7 cellular contexts compared by ENCODE assay signal in the genomic region with DNA sequence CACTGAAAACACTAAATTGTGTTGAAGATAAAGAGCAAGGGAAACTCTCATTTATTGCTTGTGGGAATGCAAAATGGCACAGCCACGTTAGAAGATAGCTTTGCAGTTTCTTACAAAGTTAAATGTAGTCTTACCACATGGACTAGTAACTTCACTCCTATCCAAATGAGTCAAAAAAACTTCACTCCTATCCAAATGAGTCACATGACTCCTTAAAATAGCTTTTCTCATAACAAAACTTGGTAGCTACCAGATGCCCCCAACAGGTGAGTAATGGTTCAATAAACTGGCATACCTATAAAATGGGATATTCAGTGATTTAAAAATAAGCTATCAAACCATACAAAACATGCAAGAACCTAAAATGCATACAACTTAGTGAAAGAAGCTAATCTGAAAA. TPM values are rescaled to one million over a fixed set of nuclear protein-coding genes. Genes with fewer than 3 reads are reported as not detected.
DNase-seq lines count a peak whose midpoint lies in the region; ATAC-seq, FAIRE-seq and TF ChIP-seq lines count a peak whose summit lies in the region.
"Not testable (repeated sequence)": the region's sequence is repeated elsewhere in the genome, so short reads cannot be mapped to it uniquely, and the experiment has no call there.

No MANE protein-coding gene starts in this region.

- H3K9me3 Mint-ChIP-seq in CD8-positive, alpha-beta T cell; activated T-cell treated with anti-CD3 and anti-CD28 coated beads, Interleukin-2, amount 50 U/mL, for 4 hours: not testable (repeated sequence)

- H3K36me3 ChIP-seq in CD8-positive, alpha-beta T cell (ENCODE audit: insufficient read depth, low read length); RWPE2 (ENCODE audit: low read depth); GM12878 (ENCODE audit: control insufficient read depth in 2 of 2, insufficient read depth in 2 of 2, low read length in 1 of 2): not testable (repeated sequence)

- CTCF ChIA-PET in CD8-positive, alpha-beta T cell (lab: Charles Lee); GM12878 (lab: Yijun Ruan, JAX): not testable (repeated sequence)

- not testable (repeated sequence) for TF ChIP-seq EP300 in GM12878 (IDR thresholded peaks at IDR 0.05; ENCODE audit: borderline replicate concordance in 1 of 2, control insufficient read depth in 1 of 2, low read depth in 2 of 2, low read length in 2 of 2)

- in situ Hi-C loops in GM12878 (cut with MboI), result not testable (repeated sequence)

- TF ChIP-seq POLR2A in GM12878 (IDR thresholded peaks at IDR 0.05; ENCODE audit: low read depth, low read length), result not testable (repeated sequence)

- intact Hi-C loops in CD8-positive, alpha-beta T cell (cut with DNase I, micrococcal nuclease); GM12878 (cut with micrococcal nuclease; ENCODE audit: unreplicated experiment): not testable (repeated sequence)

- H3K4me3 ChIP-seq in CD8-positive, alpha-beta T cell (ENCODE audit: low read depth, low read length); RWPE2 (ENCODE audit: severe bottlenecking); GM12878: not testable (repeated sequence)

- TF ChIP-seq RAD21 in GM12878 (IDR thresholded peaks at IDR 0.05; ENCODE audit: insufficient read depth, low read depth, low read length), result not testable (repeated sequence)

- not testable (repeated sequence) for H3K27me3 ChIP-seq in CD8-positive, alpha-beta T cell (ENCODE audit: insufficient read depth, low read length); RWPE2 (ENCODE audit: insufficient read depth, poor library complexity, severe bottlenecking); GM12878 (replicated peaks in 1 of 2; ENCODE audit: control insufficient read depth in 2 of 2, insufficient read depth in 2 of 2, low read length in 1 of 2)

- not testable (repeated sequence) for H3K9me3 ChIP-seq in CD8-positive, alpha-beta T cell (ENCODE audit: low read length); RWPE2 (ENCODE audit: severe bottlenecking); GM12878 (replicated peaks; ENCODE audit: control insufficient read depth, insufficient read depth, low read length)

- peak; percentile 17 for ATAC-seq in CD8-positive, alpha-beta T cell
- ATAC-seq in HG02610 (IDR thresholded peaks at IDR 0.05; ENCODE audit: unreplicated experiment) (peak; percentile 72), RWPE2 (ENCODE audit: low read depth) (peak; percentile 38; the same call in 1 of the 3 replicates), GM12878 (peak; percentile 56)
- ATAC-seq in activated T-cell treated with anti-CD3 and anti-CD28 coated beads, Interleukin-2, amount 50 U/mL, for 4 hours, result peak; percentile 74
- ATAC-seq in stimulated activated naive CD8-positive, alpha-beta T cell treated with anti-CD3 and anti-CD28 coated beads, Interleukin-15, Interleukin-2, amounts not matched to agents 100 U/mL and 50 U/mL, for 24 hours, result peak; percentile 49

- BruUV-seq in GM12878 (replicated peaks; lab: Mats Ljungman, UMichigan), result not testable (repeated sequence)

- not testable (repeated sequence) for H3K36me3 Mint-ChIP-seq in CD8-positive, alpha-beta T cell; activated T-cell treated with anti-CD3 and anti-CD28 coated beads, Interleukin-2, amount 50 U/mL, for 4 hours (ENCODE audit: insufficient read depth)

- H3K27ac ChIP-seq in CD8-positive, alpha-beta T cell (ENCODE audit: low read depth, low read length); RWPE2 (ENCODE audit: poor library complexity, severe bottlenecking); GM12878 (ENCODE audit: control insufficient read depth, insufficient read depth): not testable (repeated sequence)

- H3K27me3 Mint-ChIP-seq in CD8-positive, alpha-beta T cell (ENCODE audit: low read depth); activated T-cell treated with anti-CD3 and anti-CD28 coated beads, Interleukin-2, amount 50 U/mL, for 4 hours (ENCODE audit: low read depth): not testable (repeated sequence)

- not testable (repeated sequence) for H4K20me1 ChIP-seq in GM12878 (ENCODE audit: control insufficient read depth, insufficient read depth)

- H3K79me2 ChIP-seq in GM12878 (ENCODE audit: control insufficient read depth, insufficient read depth, low read length), result not testable (repeated sequence)

- not testable (repeated sequence) for FAIRE-seq in GM12878 (lab: Jason Lieb, UNC)

- H3K4me3 Mint-ChIP-seq in CD8-positive, alpha-beta T cell; activated T-cell treated with anti-CD3 and anti-CD28 coated beads, Interleukin-2, amount 50 U/mL, for 4 hours: not testable (repeated sequence)

- H3K27ac Mint-ChIP-seq in CD8-positive, alpha-beta T cell, result not testable (repeated sequence)

- not testable (repeated sequence) for H2AFZ ChIP-seq in GM12878 (ENCODE audit: control insufficient read depth, low read depth, low read length)

- H3K4me2 ChIP-seq in GM12878 (ENCODE audit: control insufficient read depth, insufficient read depth), result not testable (repeated sequence)

- POLR2A ChIA-PET in CD8-positive, alpha-beta T cell (lab: Charles Lee); GM12878 (lab: Charles Lee): not testable (repeated sequence)

- RAD21 ChIA-PET in GM12878 (lab: Charles Lee; ENCODE audit: unreplicated experiment), result not testable (repeated sequence)

- no CpG with 5 or more reads among the region's 1 CpG for WGBS in GM12878 (ENCODE audit: insufficient coverage, insufficient replicate concordance, low lambda C conversion rate, missing lambda C conversion rate)

- not testable (repeated sequence) for H3K4me1 ChIP-seq in CD8-positive, alpha-beta T cell (ENCODE audit: insufficient read depth, low read length); RWPE2 (ENCODE audit: insufficient read depth, poor library complexity, severe bottlenecking); GM12878 (ENCODE audit: control insufficient read depth, insufficient read depth, low read length)

- not testable (repeated sequence) for TF ChIP-seq CTCF in CD8-positive, alpha-beta T cell (IDR thresholded peaks at IDR 0.05); RWPE2 (IDR thresholded peaks at IDR 0.05; ENCODE audit: poor library complexity, severe bottlenecking); GM12878 (IDR thresholded peaks at IDR 0.05 in 2 of 3, conservative IDR thresholded peaks at IDR 0.05 in 1 of 3; ENCODE audit: control insufficient read depth in 2 of 3, extremely low read depth in 1 of 3, insufficient read depth in 1 of 3, low read depth in 3 of 3, low read length in 3 of 3)

- SMC1A ChIA-PET in GM12878 (lab: Charles Lee; ENCODE audit: uncharacterized antibody, unreplicated experiment), result not testable (repeated sequence)

- not testable (repeated sequence) for H3K4me1 Mint-ChIP-seq in CD8-positive, alpha-beta T cell (ENCODE audit: low read depth); activated T-cell treated with anti-CD3 and anti-CD28 coated beads, Interleukin-2, amount 50 U/mL, for 4 hours (ENCODE audit: low read depth)

- not testable (repeated sequence) for H3K9ac ChIP-seq in GM12878 (ENCODE audit: control insufficient read depth, insufficient read depth, low read length)

- not testable (repeated sequence) for DNase-seq in CD8-positive, alpha-beta T cell; RWPE2 (ENCODE audit: low spot score); activated T-cell treated with anti-CD3 and anti-CD28 coated beads, Interleukin-2, amount 50 U/mL, for 4 hours; GM12878 (ENCODE audit: low read depth, low spot score); stimulated activated naive CD8-positive, alpha-beta T cell treated with anti-CD3 and anti-CD28 coated beads, Interleukin-15, Interleukin-2, amounts not matched to agents 100 U/mL and 50 U/mL, for 24 hours
- DNase-seq in fibroblast of peridontal ligament (ENCODE audit: extremely low read depth), result peak; percentile 8

TF ChIP-seq in GM12878, 131 proteins besides CTCF, POLR2A, EP300 and RAD21:
- peak; percentile 63 for TF ChIP-seq JUNB (IDR thresholded peaks at IDR 0.05)

RNA-seq across cellular contexts. Expression of a gene that starts 36.0 kb away (rescaled TPM):
- total RNA-seq in CD8-positive, alpha-beta T cell, result 1 to 10 TPM; 2.7 to 3.1 TPM
- total RNA-seq in activated T-cell treated with anti-CD3 and anti-CD28 coated beads, Interleukin-2, amount 50 U/mL, for 4 hours, result 1 to 10 TPM; 1.1 to 2.1 (median 1.4) TPM
- 2.2 and 2.4 TPM in 2 replicates for total RNA-seq in GM12878 (2013; cell fraction: nucleolus; rRNA removed)
- total RNA-seq in GM12878 (2014; rRNA removed), result 1.2 TPM in 2 replicates
- total RNA-seq in GM12878 (2014; rRNA removed; fragmentation: Illumina TruSeq; extraction: Trizol), result 0.89 and 1.0 TPM in 2 replicates
- 1.6 and 1.8 TPM in 2 replicates for total RNA-seq in GM12878 (2021)
- polyA plus RNA-seq in GM12878 (2011; ENCODE audit: low read depth), result 0.49 TPM
- polyA plus RNA-seq in GM12878 (2011; rRNA removed), result 0.37 and 0.60 TPM in 2 replicates
- polyA plus RNA-seq in GM12878 (2011; cell fraction: cytosol; rRNA removed), result 0.52 and 0.80 TPM in 2 replicates
- 1.4 and 1.7 TPM in 2 replicates for polyA plus RNA-seq in GM12878 (2011; cell fraction: nucleus; rRNA removed)
- polyA plus RNA-seq in GM12878 (2012), result 1.1 TPM in 2 replicates
- polyA plus RNA-seq in GM12878 (2014; fragmentation: Illumina TruSeq; extraction: Trizol), result 0.52 and 1.3 TPM in 2 replicates
- polyA plus RNA-seq in GM12878 (2014; fragmentation: Nextera tagmentation; extraction: Ambion mirVana), result not detected
- 1.2 and 1.4 TPM in 2 replicates for polyA plus RNA-seq in GM12878 (2014; rRNA removed)
- under 1 TPM; 0.15 to 0.21 TPM for polyA plus RNA-seq in GM12878 (2016; fragmentation: Nextera tagmentation; extraction: Ambion mirVana)
- polyA minus RNA-seq in GM12878 (2011; rRNA and poly(A)+ RNA removed), result 0.29 and 0.67 TPM in 2 replicates
- polyA minus RNA-seq in GM12878 (2011; cell fraction: cytosol; rRNA and poly(A)+ RNA removed), result not detected in 2 replicates
- 0.48 and 0.60 TPM in 2 replicates for polyA minus RNA-seq in GM12878 (2011; cell fraction: nucleus; rRNA and poly(A)+ RNA removed)

Comparison
In these comparisons a context has a peak if more than half of its experiments do, and no peak if none do; other contexts are left out.
1. ATAC-seq: peak in every context shown above with its lines; median percentile 74 in activated T-cell treated with anti-CD3 and anti-CD28 coated beads, Interleukin-2, amount 50 U/mL, for 4 hours; 72 in HG02610; 56 in GM12878; 49 in stimulated activated naive CD8-positive, alpha-beta T cell treated with anti-CD3 and anti-CD28 coated beads, Interleukin-15, Interleukin-2, amounts not matched to agents 100 U/mL and 50 U/mL, for 24 hours; 38 in RWPE2; 17 in CD8-positive, alpha-beta T cell.